ENCODE assay signal across 26 cellular contexts in the genomic region with DNA sequence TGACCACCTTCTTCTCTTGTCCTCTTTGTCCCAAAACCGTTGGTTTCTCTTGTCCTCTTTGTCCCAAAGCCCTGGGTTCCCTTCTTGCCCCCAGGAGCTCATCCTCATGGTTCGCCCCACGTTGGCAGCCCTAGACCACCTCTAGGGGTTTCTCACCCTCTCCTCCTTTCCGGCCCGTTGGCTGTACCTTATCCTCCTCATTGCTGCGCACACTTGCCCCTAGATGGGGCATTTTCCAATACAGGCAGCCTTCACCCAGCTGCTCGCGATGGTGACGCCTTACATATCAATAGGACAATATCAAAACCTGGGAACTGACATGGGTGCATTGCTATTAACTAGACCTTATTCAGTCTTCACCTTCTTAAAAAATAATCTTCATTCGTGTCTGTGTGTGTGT.
"Had no signal": no experiment of that assay in that cellular context is flagged by ENCODE, and none has a peak within 500 bp of the region (broad histone marks: within the 10 kb centered on the region; RNA-seq: fewer than 3 reads in every experiment).

No MANE protein-coding gene starts in this region.

- H3K4me1 ChIP-seq: heart right ventricle, right atrium auricular region, stomach, thyroid gland, upper lobe of left lung, vagina had no signal

- H3K4me3 ChIP-seq: heart right ventricle, right atrium auricular region, stomach, thyroid gland, upper lobe of left lung, vagina had no signal

- H3K27me3 ChIP-seq: brain microvascular endothelial cell, heart right ventricle, right atrium auricular region, stomach, thyroid gland, upper lobe of left lung, vagina had no signal

- H3K9me3 ChIP-seq: heart right ventricle, right atrium auricular region, stomach, thyroid gland, upper lobe of left lung, vagina had no signal

- H3K27ac ChIP-seq: brain microvascular endothelial cell, heart right ventricle, right atrium auricular region, stomach, thyroid gland, upper lobe of left lung, vagina had no signal

- FAIRE-seq: astrocyte, islet of Langerhans had no signal

- ATAC-seq: esophagus mucosa; heart right ventricle; left cardiac atrium; naive thymus-derived CD4-positive, alpha-beta T cell; stimulated activated naive B cell treated with anti-CD40 and anti-IgM and Interleukin-4, amounts not matched to agents 10 μg/mL and 1 μg/mL and 100 μg/mL, for 72 hours had no signal

- DNase-seq: activated CD4-positive, alpha-beta T cell treated with anti-CD3 and anti-CD28 coated beads for 4 hours; activated CD4-positive, alpha-beta T cell treated with anti-CD3 and anti-CD28 coated beads, Interleukin-2, amount 50 U/mL, for 4 hours; activated CD8-positive, alpha-beta memory T cell treated with anti-CD3 and anti-CD28 coated beads for 24 hours; activated effector memory CD4-positive, alpha-beta T cell treated with Interleukin-2 at 50 U/mL for 16 hours; activated naive CD4-positive, alpha-beta T cell treated with Interleukin-2 at 50 U/mL for 16 hours; activated naive CD8-positive, alpha-beta T cell treated with anti-CD3 and anti-CD28 coated beads, Interleukin-2, amount 10 ng/mL, durations not matched to agents 7 days and 5 days; brain microvascular endothelial cell; caudate nucleus; foreskin melanocyte; heart right ventricle; left cardiac atrium; mammary epithelial cell; midbrain; naive thymus-derived CD4-positive, alpha-beta T cell; stimulated activated CD4-positive, alpha-beta T cell treated with anti-CD3 and anti-CD28 coated beads, Interleukin-15, amount 100 ng/mL, for 24 hours; stimulated activated CD4-positive, alpha-beta T cell treated with anti-CD3 and anti-CD28 coated beads, Interleukin-2, amount 100 ng/mL, for 24 hours; stimulated activated naive B cell treated with anti-CD40 and anti-IgM and Interleukin-4, amounts not matched to agents 10 μg/mL and 1 μg/mL and 100 μg/mL, for 72 hours; stomach; T-helper 1 cell; thyroid gland; upper lobe of left lung had no signal

- H3K36me3 ChIP-seq: brain microvascular endothelial cell, heart right ventricle, right atrium auricular region, stomach, thyroid gland, upper lobe of left lung, vagina had no signal
